ENCODE assay signal across 10 cellular contexts in the genomic region with DNA sequence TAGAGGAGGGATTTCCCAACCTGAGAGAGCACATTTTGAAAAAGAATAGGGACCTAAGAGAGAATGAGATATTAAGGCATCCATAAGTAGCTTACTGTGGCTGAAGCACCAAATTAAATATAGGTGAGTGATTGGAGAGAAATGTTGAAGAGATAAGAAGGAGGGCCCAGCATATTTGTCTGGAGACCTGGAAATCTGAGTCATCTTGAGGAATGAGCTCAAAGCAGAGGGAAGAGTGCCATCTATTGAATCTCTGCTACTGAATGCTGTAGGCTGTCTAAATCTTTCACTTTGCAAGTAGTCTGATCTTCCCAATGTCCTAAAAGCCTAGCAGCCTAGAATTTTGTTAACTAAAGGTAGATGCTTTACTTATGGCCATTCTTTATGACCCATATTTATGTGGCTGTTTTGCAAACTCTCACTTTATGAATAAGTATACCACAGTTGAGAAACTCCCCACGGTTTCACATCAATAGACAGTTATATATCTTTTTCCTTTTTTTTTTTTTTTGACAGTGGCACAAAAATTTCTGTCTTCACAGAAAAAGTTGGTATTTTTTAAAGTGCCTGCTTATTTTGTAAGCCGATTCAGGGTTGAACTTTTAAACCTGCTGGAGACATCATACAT.
DNase-seq lines count a peak whose midpoint lies in the region; ATAC-seq and TF ChIP-seq lines count a peak whose summit lies in the region.
"Had no signal": no experiment of that assay in that cellular context is flagged by ENCODE, and none has a peak within 500 bp of the region (broad histone marks: within the 10 kb centered on the region; RNA-seq: fewer than 3 reads in every experiment).

No MANE protein-coding gene starts in this region.

- POLR2A ChIA-PET in WTC11 (lab: Charles Lee) = no interaction called here

- no peaks in the 10 kb centered on the region for H3K9me3 Mint-ChIP-seq in endothelial cell (ENCODE audit: unreplicated experiment)
- H3K9me3 Mint-ChIP-seq in WTC11 = peaks cover 56% of the 10 kb centered on the region

- no peaks in the 10 kb centered on the region for H3K36me3 Mint-ChIP-seq in endothelial cell (ENCODE audit: low read depth, unreplicated experiment)
- peaks cover 42% of the 10 kb centered on the region for H3K36me3 Mint-ChIP-seq in WTC11

- CTCF ChIA-PET in WTC11 (lab: Charles Lee) = no interaction called here

- no peak for ATAC-seq in WTC11
- ATAC-seq: HCT116 had no signal

- H3K27ac Mint-ChIP-seq in endothelial cell (ENCODE audit: unreplicated experiment) (no peak overlapping the region), WTC11 (no peak overlapping the region)

- peak; percentile 20 for DNase-seq in G401 (ENCODE audit: low spot score)
- DNase-seq in NCI-H2227 treated with DMSO at 0.1 percent for 48 hours (lab: John Stamatoyannopoulos, UW) = peak; percentile 84
- peak; percentile 2 to 30 for DNase-seq in cardiac fibroblast (ENCODE audit: low read depth in 2 of 2)
- peak; percentile 1 for DNase-seq in non-pigmented ciliary epithelial cell (ENCODE audit: low read depth)
- no peak for DNase-seq in GM19238 (ENCODE audit: insufficient read length, low spot score)
- DNase-seq in endothelial cell (ENCODE audit: low spot score) = no peak
- no peak for DNase-seq in WTC11 (ENCODE audit: low spot score)
- DNase-seq in NCI-H2171 treated with DMSO at 0.1 percent for 48 hours (lab: John Stamatoyannopoulos, UW) = no peak
- DNase-seq: activated T-cell treated with anti-CD3 and anti-CD28 coated beads, Interleukin-2, amount 50 U/mL, for 1 hour had no signal

- in situ Hi-C loops in G401 (cut with HindIII; ENCODE audit: low sequenced_read_pairs) = no loop called here

- TF ChIP-seq CTCF in cardiac fibroblast (IDR thresholded peaks at IDR 0.05; ENCODE audit: low read depth, low read length) (no peak), endothelial cell (IDR thresholded peaks at IDR 0.05; ENCODE audit: unreplicated experiment) (no peak), WTC11 (IDR thresholded peaks at IDR 0.05) (no peak)

- H3K4me3 Mint-ChIP-seq in endothelial cell (ENCODE audit: unreplicated experiment) (no peak overlapping the region), WTC11 (no peak overlapping the region)

- H3K27me3 Mint-ChIP-seq in endothelial cell (ENCODE audit: unreplicated experiment) (no peaks in the 10 kb centered on the region), WTC11 (ENCODE audit: low read depth) (peaks cover 4% of the 10 kb centered on the region)

- H3K4me3 ChIP-seq in cardiac fibroblast (replicated peaks in 1 of 2; ENCODE audit: low read depth in 2 of 2, low read length in 2 of 2) = no peak overlapping the region

- H3K4me1 Mint-ChIP-seq in endothelial cell (ENCODE audit: unreplicated experiment) (peaks cover 3% of the 10 kb centered on the region), WTC11 (no peaks in the 10 kb centered on the region)

TF ChIP-seq in WTC11, 78 proteins besides CTCF, POLR2A, EP300 and RAD21:
- no peak for TF ChIP-seq ZNF396 (CRISPR knock-in tag; IDR thresholded peaks at IDR 0.05; ENCODE audit: borderline replicate concordance)
- no peak for TF ChIP-seq CREM (CRISPR knock-in tag; IDR thresholded peaks at IDR 0.05)
- TF ChIP-seq CREB1 (CRISPR knock-in tag; IDR thresholded peaks at IDR 0.05) = no peak
- TF ChIP-seq, protein P1, sequence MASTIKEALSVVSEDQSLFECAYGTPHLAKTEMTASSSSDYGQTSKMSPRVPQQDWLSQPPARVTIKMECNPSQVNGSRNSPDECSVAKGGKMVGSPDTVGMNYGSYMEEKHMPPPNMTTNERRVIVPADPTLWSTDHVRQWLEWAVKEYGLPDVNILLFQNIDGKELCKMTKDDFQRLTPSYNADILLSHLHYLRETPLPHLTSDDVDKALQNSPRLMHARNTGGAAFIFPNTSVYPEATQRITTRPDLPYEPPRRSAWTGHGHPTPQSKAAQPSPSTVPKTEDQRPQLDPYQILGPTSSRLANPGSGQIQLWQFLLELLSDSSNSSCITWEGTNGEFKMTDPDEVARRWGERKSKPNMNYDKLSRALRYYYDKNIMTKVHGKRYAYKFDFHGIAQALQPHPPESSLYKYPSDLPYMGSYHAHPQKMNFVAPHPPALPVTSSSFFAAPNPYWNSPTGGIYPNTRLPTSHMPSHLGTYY (CRISPR knock-in tag; IDR thresholded peaks at IDR 0.05) = no peak
- no peak for TF ChIP-seq NR2C2 (CRISPR knock-in tag; IDR thresholded peaks at IDR 0.05)
- no peak for TF ChIP-seq MYBL2 (CRISPR knock-in tag; IDR thresholded peaks at IDR 0.05)
- TF ChIP-seq, protein P2, sequence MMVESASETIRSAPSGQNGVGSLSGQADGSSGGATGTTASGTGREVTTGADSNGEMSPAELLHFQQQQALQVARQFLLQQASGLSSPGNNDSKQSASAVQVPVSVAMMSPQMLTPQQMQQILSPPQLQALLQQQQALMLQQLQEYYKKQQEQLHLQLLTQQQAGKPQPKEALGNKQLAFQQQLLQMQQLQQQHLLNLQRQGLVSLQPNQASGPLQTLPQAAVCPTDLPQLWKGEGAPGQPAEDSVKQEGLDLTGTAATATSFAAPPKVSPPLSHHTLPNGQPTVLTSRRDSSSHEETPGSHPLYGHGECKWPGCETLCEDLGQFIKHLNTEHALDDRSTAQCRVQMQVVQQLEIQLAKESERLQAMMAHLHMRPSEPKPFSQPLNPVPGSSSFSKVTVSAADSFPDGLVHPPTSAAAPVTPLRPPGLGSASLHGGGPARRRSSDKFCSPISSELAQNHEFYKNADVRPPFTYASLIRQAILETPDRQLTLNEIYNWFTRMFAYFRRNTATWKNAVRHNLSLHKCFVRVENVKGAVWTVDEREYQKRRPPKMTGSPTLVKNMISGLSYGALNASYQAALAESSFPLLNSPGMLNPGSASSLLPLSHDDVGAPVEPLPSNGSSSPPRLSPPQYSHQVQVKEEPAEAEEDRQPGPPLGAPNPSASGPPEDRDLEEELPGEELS (CRISPR knock-in tag; IDR thresholded peaks at IDR 0.05) = no peak
- TF ChIP-seq IRF2 (CRISPR knock-in tag; IDR thresholded peaks at IDR 0.05; ENCODE audit: borderline replicate concordance, low read depth) = no peak
- no peak for TF ChIP-seq ZNF671 (CRISPR knock-in tag; IDR thresholded peaks at IDR 0.05)
- TF ChIP-seq GRHL2 (CRISPR knock-in tag; IDR thresholded peaks at IDR 0.05; ENCODE audit: insufficient replicate concordance, severe bottlenecking) = no peak
- TF ChIP-seq, protein P3, sequence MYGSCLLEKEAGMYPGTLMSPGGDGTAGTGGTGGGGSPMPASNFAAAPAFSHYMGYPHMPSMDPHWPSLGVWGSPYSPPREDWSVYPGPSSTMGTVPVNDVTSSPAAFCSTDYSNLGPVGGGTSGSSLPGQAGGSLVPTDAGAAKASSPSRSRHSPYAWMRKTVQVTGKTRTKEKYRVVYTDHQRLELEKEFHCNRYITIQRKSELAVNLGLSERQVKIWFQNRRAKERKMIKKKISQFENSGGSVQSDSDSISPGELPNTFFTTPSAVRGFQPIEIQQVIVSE (CRISPR knock-in tag; IDR thresholded peaks at IDR 0.05; ENCODE audit: borderline replicate concordance) = no peak
- TF ChIP-seq, protein P4, sequence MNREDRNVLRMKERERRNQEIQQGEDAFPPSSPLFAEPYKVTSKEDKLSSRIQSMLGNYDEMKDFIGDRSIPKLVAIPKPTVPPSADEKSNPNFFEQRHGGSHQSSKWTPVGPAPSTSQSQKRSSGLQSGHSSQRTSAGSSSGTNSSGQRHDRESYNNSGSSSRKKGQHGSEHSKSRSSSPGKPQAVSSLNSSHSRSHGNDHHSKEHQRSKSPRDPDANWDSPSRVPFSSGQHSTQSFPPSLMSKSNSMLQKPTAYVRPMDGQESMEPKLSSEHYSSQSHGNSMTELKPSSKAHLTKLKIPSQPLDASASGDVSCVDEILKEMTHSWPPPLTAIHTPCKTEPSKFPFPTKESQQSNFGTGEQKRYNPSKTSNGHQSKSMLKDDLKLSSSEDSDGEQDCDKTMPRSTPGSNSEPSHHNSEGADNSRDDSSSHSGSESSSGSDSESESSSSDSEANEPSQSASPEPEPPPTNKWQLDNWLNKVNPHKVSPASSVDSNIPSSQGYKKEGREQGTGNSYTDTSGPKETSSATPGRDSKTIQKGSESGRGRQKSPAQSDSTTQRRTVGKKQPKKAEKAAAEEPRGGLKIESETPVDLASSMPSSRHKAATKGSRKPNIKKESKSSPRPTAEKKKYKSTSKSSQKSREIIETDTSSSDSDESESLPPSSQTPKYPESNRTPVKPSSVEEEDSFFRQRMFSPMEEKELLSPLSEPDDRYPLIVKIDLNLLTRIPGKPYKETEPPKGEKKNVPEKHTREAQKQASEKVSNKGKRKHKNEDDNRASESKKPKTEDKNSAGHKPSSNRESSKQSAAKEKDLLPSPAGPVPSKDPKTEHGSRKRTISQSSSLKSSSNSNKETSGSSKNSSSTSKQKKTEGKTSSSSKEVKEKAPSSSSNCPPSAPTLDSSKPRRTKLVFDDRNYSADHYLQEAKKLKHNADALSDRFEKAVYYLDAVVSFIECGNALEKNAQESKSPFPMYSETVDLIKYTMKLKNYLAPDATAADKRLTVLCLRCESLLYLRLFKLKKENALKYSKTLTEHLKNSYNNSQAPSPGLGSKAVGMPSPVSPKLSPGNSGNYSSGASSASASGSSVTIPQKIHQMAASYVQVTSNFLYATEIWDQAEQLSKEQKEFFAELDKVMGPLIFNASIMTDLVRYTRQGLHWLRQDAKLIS (CRISPR knock-in tag; IDR thresholded peaks at IDR 0.05; ENCODE audit: borderline replicate concordance) = no peak
- TF ChIP-seq SOX15 (CRISPR knock-in tag; IDR thresholded peaks at IDR 0.05) = no peak
- TF ChIP-seq, protein P5, sequence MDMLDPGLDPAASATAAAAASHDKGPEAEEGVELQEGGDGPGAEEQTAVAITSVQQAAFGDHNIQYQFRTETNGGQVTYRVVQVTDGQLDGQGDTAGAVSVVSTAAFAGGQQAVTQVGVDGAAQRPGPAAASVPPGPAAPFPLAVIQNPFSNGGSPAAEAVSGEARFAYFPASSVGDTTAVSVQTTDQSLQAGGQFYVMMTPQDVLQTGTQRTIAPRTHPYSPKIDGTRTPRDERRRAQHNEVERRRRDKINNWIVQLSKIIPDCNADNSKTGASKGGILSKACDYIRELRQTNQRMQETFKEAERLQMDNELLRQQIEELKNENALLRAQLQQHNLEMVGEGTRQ (CRISPR knock-in tag; IDR thresholded peaks at IDR 0.05) = no peak

Comparison
In these comparisons a context has a peak if more than half of its experiments do, and no peak if none do; other contexts are left out.
1. DNase-seq: peak in G401 (single experiment), NCI-H2227 treated with DMSO at 0.1 percent for 48 hours (single experiment), cardiac fibroblast (2 of 2) and non-pigmented ciliary epithelial cell (single experiment); none in GM19238 (single experiment), endothelial cell (single experiment), WTC11 (single experiment) and NCI-H2171 treated with DMSO at 0.1 percent for 48 hours (single experiment).